14 cellular contexts compared by ENCODE assay signal in the genomic region with DNA sequence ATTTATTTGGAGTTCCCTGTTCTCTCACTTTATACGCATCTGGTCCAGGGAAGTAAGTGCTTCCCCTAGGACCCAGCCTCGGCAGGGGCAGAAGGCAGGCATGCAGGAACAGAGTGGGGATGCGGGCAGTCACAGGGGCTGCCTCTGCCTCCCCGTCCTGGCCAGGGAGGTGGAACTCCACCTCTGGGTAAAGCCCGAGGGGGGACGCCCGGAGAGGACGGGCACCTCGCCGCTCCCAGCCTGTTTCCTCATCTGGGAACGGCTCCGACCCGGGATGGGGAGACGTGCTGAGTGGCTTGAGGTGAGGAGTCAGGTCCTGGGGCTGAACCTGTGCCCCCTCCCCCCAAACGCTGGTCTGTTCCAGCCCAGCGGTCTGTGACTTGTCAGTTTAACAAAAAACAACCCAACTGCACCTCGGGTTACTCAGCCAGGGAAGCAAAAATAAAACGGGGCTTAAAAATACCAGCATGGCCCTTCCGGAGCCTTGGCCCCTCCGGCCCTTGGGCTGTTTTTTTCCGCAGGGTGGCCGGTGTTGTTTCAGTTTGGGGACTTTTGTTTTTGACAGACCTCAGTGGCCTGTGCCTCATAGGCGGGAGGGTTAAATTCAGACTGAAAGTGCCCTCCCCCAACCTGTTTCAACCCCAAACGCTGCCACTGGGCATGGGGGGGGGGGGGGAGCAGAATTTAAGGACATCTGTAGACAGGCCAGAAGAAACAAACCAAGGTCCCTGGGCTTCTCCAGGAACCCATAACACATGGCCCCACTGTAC. TPM values are rescaled to one million over a fixed set of nuclear protein-coding genes. Genes with fewer than 3 reads are reported as not detected.
DNase-seq lines count a peak whose midpoint lies in the region; ATAC-seq lines count a peak whose summit lies in the region.
"Had no signal": no experiment of that assay in that cellular context is flagged by ENCODE, and none has a peak within 500 bp of the region (broad histone marks: within the 10 kb centered on the region; RNA-seq: fewer than 3 reads in every experiment).

No MANE protein-coding gene starts in this region.

- H3K4me1 ChIP-seq in BLaER1 treated with 17β-estradiol and CSF1 and Interleukin-3, amounts not matched to agents 10 nM and 100 nM: peaks cover 62 to 80% (median 75%) of the 10 kb centered on the region in 10 experiments

- H4K20me1 ChIP-seq in BLaER1 treated with 17β-estradiol and CSF1 and Interleukin-3, amounts not matched to agents 10 nM and 100 nM: peaks cover 28 to 83% (median 70%) of the 10 kb centered on the region in 11 experiments; a peak in 21 of 22 replicates

- H3K36me3 ChIP-seq in BLaER1 treated with 17β-estradiol and CSF1 and Interleukin-3, amounts not matched to agents 10 nM and 100 nM: peaks cover 8 to 59% (median 38%) of the 10 kb centered on the region in 11 experiments
- H3K36me3 ChIP-seq: uterus had no signal

- H3K4me3 Mint-ChIP-seq in activated T-helper 17 cell treated with anti-CD3 and anti-CD28 coated beads, Interleukin-2, amount 50 U/mL, for 72 hours: peak overlapping the region; percentile 77
- H3K4me3 Mint-ChIP-seq: WTC11 had no signal

- H3K9me3 ChIP-seq in BLaER1 treated with 17β-estradiol and CSF1 and Interleukin-3, amounts not matched to agents 10 nM and 100 nM (replicated peaks in 1 of 11): no peaks in the 10 kb centered on the region
- H3K9me3 ChIP-seq: uterus had no signal

- no peak overlapping the region for H3K27ac Mint-ChIP-seq in activated T-helper 17 cell treated with anti-CD3 and anti-CD28 coated beads, Interleukin-2, amount 50 U/mL, for 72 hours
- H3K27ac Mint-ChIP-seq: activated T-cell treated with anti-CD3 and anti-CD28 coated beads, Interleukin-2, amount 50 U/mL, for 72 hours; WTC11 had no signal

- no peaks in the 10 kb centered on the region for H3K9me3 Mint-ChIP-seq in activated T-helper 17 cell treated with anti-CD3 and anti-CD28 coated beads, Interleukin-2, amount 50 U/mL, for 72 hours
- H3K9me3 Mint-ChIP-seq: activated T-cell treated with anti-CD3 and anti-CD28 coated beads, Interleukin-2, amount 50 U/mL, for 72 hours; WTC11 had no signal

- H3K27ac ChIP-seq in BLaER1 treated with 17β-estradiol and CSF1 and Interleukin-3, amounts not matched to agents 10 nM and 100 nM: peak overlapping the region in 10 of 11 experiments; percentile 23 to 100 (median 98); a peak in 20 of 22 replicates
- H3K27ac ChIP-seq: uterus had no signal

- ATAC-seq in GM18909 (IDR thresholded peaks at IDR 0.05; ENCODE audit: poor library complexity, unreplicated experiment) (peak; percentile 29), HG02852 (IDR thresholded peaks at IDR 0.05; ENCODE audit: unreplicated experiment) (peak; percentile 21), HG03280 (IDR thresholded peaks at IDR 0.05; ENCODE audit: unreplicated experiment) (no peak), HG03342 (IDR thresholded peaks at IDR 0.05; ENCODE audit: unreplicated experiment) (no peak)
- ATAC-seq in activated T-helper 17 cell treated with anti-CD3 and anti-CD28 coated beads, Interleukin-2, amount 50 U/mL, for 72 hours (replicated peaks): no peak
- ATAC-seq: activated T-cell treated with anti-CD3 and anti-CD28 coated beads, Interleukin-2, amount 50 U/mL, for 72 hours; WTC11 had no signal

- DNase-seq in SW 1271 (lab: John Stamatoyannopoulos, UW) (no peak), NCI-H1694 treated with DMSO at 0.1 percent for 48 hours (lab: John Stamatoyannopoulos, UW) (no peak)
- DNase-seq: NCI-H510A, occipital lobe, SIG-M5, uterus had no signal

- H3K4me3 ChIP-seq in BLaER1 treated with 17β-estradiol and CSF1 and Interleukin-3, amounts not matched to agents 10 nM and 100 nM: peak overlapping the region; percentile 34 to 91 (median 86); a peak in 19 of 20 replicates
- H3K4me3 ChIP-seq: uterus had no signal

- H3K4me1 Mint-ChIP-seq in activated T-helper 17 cell treated with anti-CD3 and anti-CD28 coated beads, Interleukin-2, amount 50 U/mL, for 72 hours: peaks cover 10% of the 10 kb centered on the region

- no peaks in the 10 kb centered on the region for H3K27me3 Mint-ChIP-seq in activated T-helper 17 cell treated with anti-CD3 and anti-CD28 coated beads, Interleukin-2, amount 50 U/mL, for 72 hours

- H3K9ac ChIP-seq in BLaER1 treated with 17β-estradiol and CSF1 and Interleukin-3, amounts not matched to agents 10 nM and 100 nM: peak overlapping the region; percentile 90 to 99 (median 98)

- H3K27me3 ChIP-seq in BLaER1 treated with 17β-estradiol and CSF1 and Interleukin-3, amounts not matched to agents 10 nM and 100 nM: no peaks in the 10 kb centered on the region
- H3K27me3 ChIP-seq: uterus had no signal

- H3K4me2 ChIP-seq in BLaER1 treated with 17β-estradiol and CSF1 and Interleukin-3, amounts not matched to agents 10 nM and 100 nM: peak overlapping the region; percentile 90 to 100 (median 97)

- H3K36me3 Mint-ChIP-seq in activated T-helper 17 cell treated with anti-CD3 and anti-CD28 coated beads, Interleukin-2, amount 50 U/mL, for 72 hours (ENCODE audit: low read depth): peaks cover 35% of the 10 kb centered on the region

RNA-seq across cellular contexts. Expression of a gene that starts 4.1 kb away (rescaled TPM):
- 10 to 100 TPM; 53.6 to 87.0 TPM for total RNA-seq in activated T-helper 17 cell treated with anti-CD3 and anti-CD28 coated beads, Interleukin-2, amount 50 U/mL, for 72 hours

RNA-seq across cellular contexts. Expression of a gene that starts 43.1 kb away (rescaled TPM):
- total RNA-seq in activated T-helper 17 cell treated with anti-CD3 and anti-CD28 coated beads, Interleukin-2, amount 50 U/mL, for 72 hours: 100 to 1,000 TPM; 120 to 209 TPM

RNA-seq across cellular contexts. Expression of a gene that starts 55.7 kb away (rescaled TPM):
- total RNA-seq in activated T-helper 17 cell treated with anti-CD3 and anti-CD28 coated beads, Interleukin-2, amount 50 U/mL, for 72 hours: 100 to 1,000 TPM in 1 of 2 donors, 10 to 100 TPM in 1; 71.5 to 128 TPM

Comparison
In these comparisons a context has a peak if more than half of its experiments do, and no peak if none do; other contexts are left out.
1. ATAC-seq: peak in GM18909 (single experiment) and HG02852 (single experiment); none in activated T-helper 17 cell treated with anti-CD3 and anti-CD28 coated beads, Interleukin-2, amount 50 U/mL, for 72 hours (single experiment), HG03280 (single experiment) and HG03342 (single experiment).